ENCODE assay signal across 1 cellular context in the genomic region with DNA sequence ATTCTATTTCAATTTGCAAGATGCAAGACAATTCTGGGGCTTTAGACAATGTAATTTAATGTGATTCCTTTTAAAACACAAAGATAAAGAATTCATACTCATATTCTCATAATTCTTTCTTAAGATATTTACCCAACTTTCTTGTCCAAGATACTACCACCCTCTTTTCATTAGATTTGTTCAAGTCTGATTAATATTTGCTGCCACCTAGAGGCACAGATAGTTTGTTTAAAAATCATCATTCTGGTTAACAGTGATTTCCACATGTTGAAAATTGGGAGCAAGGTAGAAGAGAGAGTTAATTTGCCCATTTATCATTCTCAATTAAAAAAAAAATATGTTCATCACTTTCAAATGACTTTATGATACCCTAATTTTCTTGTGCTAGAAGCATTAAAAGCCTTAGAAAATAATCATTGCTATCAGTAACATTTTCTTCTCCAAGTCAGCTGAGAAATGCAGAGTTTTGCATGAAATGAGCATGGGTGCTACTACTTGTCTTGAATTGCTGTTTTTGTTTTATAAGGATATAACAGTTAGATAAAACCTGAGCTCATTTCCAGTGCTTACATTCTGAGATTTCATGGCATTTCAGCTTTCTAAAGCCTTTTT.
TF ChIP-seq lines count a peak whose summit lies in the region.

No MANE protein-coding gene starts in this region.

TF ChIP-seq in H1, 55 proteins besides CTCF, POLR2A, EP300 and RAD21 (continued from another document):
- TF ChIP-seq, protein P1, sequence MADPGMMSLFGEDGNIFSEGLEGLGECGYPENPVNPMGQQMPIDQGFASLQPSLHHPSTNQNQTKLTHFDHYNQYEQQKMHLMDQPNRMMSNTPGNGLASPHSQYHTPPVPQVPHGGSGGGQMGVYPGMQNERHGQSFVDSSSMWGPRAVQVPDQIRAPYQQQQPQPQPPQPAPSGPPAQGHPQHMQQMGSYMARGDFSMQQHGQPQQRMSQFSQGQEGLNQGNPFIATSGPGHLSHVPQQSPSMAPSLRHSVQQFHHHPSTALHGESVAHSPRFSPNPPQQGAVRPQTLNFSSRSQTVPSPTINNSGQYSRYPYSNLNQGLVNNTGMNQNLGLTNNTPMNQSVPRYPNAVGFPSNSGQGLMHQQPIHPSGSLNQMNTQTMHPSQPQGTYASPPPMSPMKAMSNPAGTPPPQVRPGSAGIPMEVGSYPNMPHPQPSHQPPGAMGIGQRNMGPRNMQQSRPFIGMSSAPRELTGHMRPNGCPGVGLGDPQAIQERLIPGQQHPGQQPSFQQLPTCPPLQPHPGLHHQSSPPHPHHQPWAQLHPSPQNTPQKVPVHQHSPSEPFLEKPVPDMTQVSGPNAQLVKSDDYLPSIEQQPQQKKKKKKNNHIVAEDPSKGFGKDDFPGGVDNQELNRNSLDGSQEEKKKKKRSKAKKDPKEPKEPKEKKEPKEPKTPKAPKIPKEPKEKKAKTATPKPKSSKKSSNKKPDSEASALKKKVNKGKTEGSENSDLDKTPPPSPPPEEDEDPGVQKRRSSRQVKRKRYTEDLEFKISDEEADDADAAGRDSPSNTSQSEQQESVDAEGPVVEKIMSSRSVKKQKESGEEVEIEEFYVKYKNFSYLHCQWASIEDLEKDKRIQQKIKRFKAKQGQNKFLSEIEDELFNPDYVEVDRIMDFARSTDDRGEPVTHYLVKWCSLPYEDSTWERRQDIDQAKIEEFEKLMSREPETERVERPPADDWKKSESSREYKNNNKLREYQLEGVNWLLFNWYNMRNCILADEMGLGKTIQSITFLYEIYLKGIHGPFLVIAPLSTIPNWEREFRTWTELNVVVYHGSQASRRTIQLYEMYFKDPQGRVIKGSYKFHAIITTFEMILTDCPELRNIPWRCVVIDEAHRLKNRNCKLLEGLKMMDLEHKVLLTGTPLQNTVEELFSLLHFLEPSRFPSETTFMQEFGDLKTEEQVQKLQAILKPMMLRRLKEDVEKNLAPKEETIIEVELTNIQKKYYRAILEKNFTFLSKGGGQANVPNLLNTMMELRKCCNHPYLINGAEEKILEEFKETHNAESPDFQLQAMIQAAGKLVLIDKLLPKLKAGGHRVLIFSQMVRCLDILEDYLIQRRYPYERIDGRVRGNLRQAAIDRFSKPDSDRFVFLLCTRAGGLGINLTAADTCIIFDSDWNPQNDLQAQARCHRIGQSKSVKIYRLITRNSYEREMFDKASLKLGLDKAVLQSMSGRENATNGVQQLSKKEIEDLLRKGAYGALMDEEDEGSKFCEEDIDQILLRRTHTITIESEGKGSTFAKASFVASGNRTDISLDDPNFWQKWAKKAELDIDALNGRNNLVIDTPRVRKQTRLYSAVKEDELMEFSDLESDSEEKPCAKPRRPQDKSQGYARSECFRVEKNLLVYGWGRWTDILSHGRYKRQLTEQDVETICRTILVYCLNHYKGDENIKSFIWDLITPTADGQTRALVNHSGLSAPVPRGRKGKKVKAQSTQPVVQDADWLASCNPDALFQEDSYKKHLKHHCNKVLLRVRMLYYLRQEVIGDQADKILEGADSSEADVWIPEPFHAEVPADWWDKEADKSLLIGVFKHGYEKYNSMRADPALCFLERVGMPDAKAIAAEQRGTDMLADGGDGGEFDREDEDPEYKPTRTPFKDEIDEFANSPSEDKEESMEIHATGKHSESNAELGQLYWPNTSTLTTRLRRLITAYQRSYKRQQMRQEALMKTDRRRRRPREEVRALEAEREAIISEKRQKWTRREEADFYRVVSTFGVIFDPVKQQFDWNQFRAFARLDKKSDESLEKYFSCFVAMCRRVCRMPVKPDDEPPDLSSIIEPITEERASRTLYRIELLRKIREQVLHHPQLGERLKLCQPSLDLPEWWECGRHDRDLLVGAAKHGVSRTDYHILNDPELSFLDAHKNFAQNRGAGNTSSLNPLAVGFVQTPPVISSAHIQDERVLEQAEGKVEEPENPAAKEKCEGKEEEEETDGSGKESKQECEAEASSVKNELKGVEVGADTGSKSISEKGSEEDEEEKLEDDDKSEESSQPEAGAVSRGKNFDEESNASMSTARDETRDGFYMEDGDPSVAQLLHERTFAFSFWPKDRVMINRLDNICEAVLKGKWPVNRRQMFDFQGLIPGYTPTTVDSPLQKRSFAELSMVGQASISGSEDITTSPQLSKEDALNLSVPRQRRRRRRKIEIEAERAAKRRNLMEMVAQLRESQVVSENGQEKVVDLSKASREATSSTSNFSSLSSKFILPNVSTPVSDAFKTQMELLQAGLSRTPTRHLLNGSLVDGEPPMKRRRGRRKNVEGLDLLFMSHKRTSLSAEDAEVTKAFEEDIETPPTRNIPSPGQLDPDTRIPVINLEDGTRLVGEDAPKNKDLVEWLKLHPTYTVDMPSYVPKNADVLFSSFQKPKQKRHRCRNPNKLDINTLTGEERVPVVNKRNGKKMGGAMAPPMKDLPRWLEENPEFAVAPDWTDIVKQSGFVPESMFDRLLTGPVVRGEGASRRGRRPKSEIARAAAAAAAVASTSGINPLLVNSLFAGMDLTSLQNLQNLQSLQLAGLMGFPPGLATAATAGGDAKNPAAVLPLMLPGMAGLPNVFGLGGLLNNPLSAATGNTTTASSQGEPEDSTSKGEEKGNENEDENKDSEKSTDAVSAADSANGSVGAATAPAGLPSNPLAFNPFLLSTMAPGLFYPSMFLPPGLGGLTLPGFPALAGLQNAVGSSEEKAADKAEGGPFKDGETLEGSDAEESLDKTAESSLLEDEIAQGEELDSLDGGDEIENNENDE (IDR thresholded peaks at IDR 0.05; ENCODE audit: insufficient replicate concordance, low read length), result no peak
